In the genomic region with DNA sequence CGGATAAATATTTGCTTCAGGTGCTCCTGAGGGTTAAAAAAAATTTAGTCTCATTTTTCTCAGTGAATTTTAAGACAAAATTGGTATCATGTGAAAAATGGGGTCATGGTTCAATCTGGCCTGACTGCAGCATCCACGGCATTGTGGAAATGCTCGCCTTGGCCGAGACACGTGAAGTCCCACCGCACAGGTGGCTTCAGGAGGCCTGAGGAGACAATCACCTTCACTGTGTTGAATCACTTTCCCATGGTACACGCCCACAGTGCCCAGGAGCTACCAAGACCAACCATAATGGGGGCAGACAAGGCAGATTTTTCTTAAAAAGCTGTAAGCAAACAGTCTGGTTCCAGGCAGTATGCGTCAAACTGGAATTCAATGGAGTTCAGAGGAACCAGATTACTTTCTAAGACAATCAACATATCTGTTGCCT, we compare ENCODE assay signal across 1 cellular context.
TF ChIP-seq lines count a peak whose summit lies in the region.

No MANE protein-coding gene starts in this region.

TF ChIP-seq in IMR-90, 13 proteins besides CTCF, POLR2A, EP300 and RAD21 (continued from another document):
- TF ChIP-seq, protein P1, sequence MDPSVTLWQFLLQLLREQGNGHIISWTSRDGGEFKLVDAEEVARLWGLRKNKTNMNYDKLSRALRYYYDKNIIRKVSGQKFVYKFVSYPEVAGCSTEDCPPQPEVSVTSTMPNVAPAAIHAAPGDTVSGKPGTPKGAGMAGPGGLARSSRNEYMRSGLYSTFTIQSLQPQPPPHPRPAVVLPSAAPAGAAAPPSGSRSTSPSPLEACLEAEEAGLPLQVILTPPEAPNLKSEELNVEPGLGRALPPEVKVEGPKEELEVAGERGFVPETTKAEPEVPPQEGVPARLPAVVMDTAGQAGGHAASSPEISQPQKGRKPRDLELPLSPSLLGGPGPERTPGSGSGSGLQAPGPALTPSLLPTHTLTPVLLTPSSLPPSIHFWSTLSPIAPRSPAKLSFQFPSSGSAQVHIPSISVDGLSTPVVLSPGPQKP (IDR thresholded peaks at IDR 0.05; ENCODE audit: borderline replicate concordance, low read depth, low read length), result no peak
- TF ChIP-seq MAZ (IDR thresholded peaks at IDR 0.05; ENCODE audit: borderline replicate concordance, low read depth, low read length) (no peak), BHLHE40 (IDR thresholded peaks at IDR 0.05; ENCODE audit: low read depth, low read length) (no peak)
